Comparison of ENCODE assay signal across 31 cellular contexts in the genomic region with DNA sequence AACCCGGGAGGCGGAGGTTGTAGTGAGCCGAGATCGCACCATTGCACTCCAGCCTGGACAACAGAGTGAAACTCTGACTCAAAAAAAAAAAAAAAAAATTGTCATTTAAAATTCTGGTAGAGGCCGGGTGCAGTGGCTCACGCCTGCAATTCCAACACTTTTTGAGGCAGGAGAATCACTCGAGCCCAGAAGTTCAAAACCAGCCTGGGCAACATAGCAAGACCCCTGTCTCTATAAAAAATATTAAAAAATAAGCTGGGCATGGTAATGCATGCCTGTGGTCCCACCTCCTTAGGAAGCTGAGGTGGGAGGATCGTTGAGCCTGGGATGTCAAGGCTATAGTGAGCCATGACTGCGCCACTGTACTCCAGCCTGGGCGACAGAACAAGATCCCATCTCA. TPM values are rescaled to one million over a fixed set of nuclear protein-coding genes. Genes with fewer than 3 reads are reported as not detected.
"Had no signal": no experiment of that assay in that cellular context is flagged by ENCODE, and none has a peak within 500 bp of the region (broad histone marks: within the 10 kb centered on the region; RNA-seq: fewer than 3 reads in every experiment).

No MANE protein-coding gene starts in this region.

- ATAC-seq: activated naive CD4-positive, alpha-beta T cell treated with anti-CD3 and anti-CD28 coated beads, Interleukin-2, amount 50 U/mL, for 72 hours; activated T-cell treated with anti-CD3 and anti-CD28 coated beads, Interleukin-2, amount 50 U/mL, for 4 hours; activated T-helper 17 cell treated with anti-CD3 and anti-CD28 coated beads, Interleukin-2, amount 50 U/mL, for 72 hours; effector memory CD8-positive, alpha-beta T cell; foreskin keratinocyte; gastroesophageal sphincter; heart right ventricle had no signal

- H3K4me1 ChIP-seq: foreskin keratinocyte had no signal

- H3K4me3 ChIP-seq: ascending aorta, breast epithelium, cardiac muscle cell, coronary artery, esophagus muscularis mucosa, gastroesophageal sphincter, heart right ventricle had no signal

- DNase-seq: activated CD4-positive, alpha-beta memory T cell treated with anti-CD3 and anti-CD28 coated beads, Interleukin-2, amount 10 ng/mL, durations not matched to agents 7 days and 5 days; activated CD4-positive, alpha-beta T cell treated with anti-CD3 and anti-CD28 coated beads for 1 hour; activated CD4-positive, alpha-beta T cell treated with anti-CD3 and anti-CD28 coated beads for 4 hours; activated CD4-positive, alpha-beta T cell treated with anti-CD3 and anti-CD28 coated beads, Interleukin-2, amount 10 ng/mL, durations not matched to agents 7 days and 5 days; activated CD4-positive, alpha-beta T cell treated with anti-CD3 and anti-CD28 coated beads, Interleukin-2, amount 50 U/mL, for 4 hours; activated CD8-positive, alpha-beta memory T cell treated with anti-CD3 and anti-CD28 coated beads for 24 hours; activated effector memory CD4-positive, alpha-beta T cell treated with Interleukin-2 at 50 U/mL for 16 hours; activated gamma-delta T cell treated with Interleukin-2 at 50 U/mL for 16 hours; activated naive CD4-positive, alpha-beta T cell treated with Interleukin-2 at 50 U/mL for 16 hours; activated naive CD8-positive, alpha-beta T cell treated with anti-CD3 and anti-CD28 coated beads, Interleukin-2, amount 10 ng/mL, durations not matched to agents 7 days and 5 days; activated T-cell treated with anti-CD3 and anti-CD28 coated beads, Interleukin-2, amount 50 U/mL, for 4 hours; dermis blood vessel endothelial cell; effector CD4-positive, alpha-beta T cell; effector memory CD8-positive, alpha-beta T cell; erythroblast; foreskin keratinocyte; heart right ventricle; T-helper 2 cell had no signal

- H3K9me3 Mint-ChIP-seq: activated CD4-positive, alpha-beta memory T cell treated with anti-CD3 and anti-CD28 coated beads, Interleukin-2, amount 10 ng/mL, durations not matched to agents 7 days and 5 days; activated CD4-positive, alpha-beta T cell treated with anti-CD3 and anti-CD28 coated beads, Interleukin-2, amount 10 ng/mL, durations not matched to agents 7 days and 5 days; activated naive CD8-positive, alpha-beta T cell treated with anti-CD3 and anti-CD28 coated beads, Interleukin-2, amount 10 ng/mL, durations not matched to agents 7 days and 5 days; activated T-cell treated with anti-CD3 and anti-CD28 coated beads, Interleukin-2, amount 50 U/mL, for 4 hours; activated T-helper 17 cell treated with anti-CD3 and anti-CD28 coated beads, Interleukin-2, amount 50 U/mL, for 72 hours; brain; central memory CD8-positive, alpha-beta T cell; effector memory CD8-positive, alpha-beta T cell had no signal

- H3K27ac Mint-ChIP-seq: activated CD4-positive, alpha-beta memory T cell treated with anti-CD3 and anti-CD28 coated beads, Interleukin-2, amount 10 ng/mL, durations not matched to agents 7 days and 5 days; activated CD4-positive, alpha-beta T cell treated with anti-CD3 and anti-CD28 coated beads, Interleukin-2, amount 10 ng/mL, durations not matched to agents 7 days and 5 days; activated naive CD8-positive, alpha-beta T cell treated with anti-CD3 and anti-CD28 coated beads, Interleukin-2, amount 10 ng/mL, durations not matched to agents 7 days and 5 days; activated T-helper 17 cell treated with anti-CD3 and anti-CD28 coated beads, Interleukin-2, amount 50 U/mL, for 72 hours; brain; effector memory CD8-positive, alpha-beta T cell had no signal

- H3K36me3 ChIP-seq: breast epithelium had no signal

- H3K27me3 ChIP-seq: ascending aorta, breast epithelium, cardiac muscle cell, esophagus muscularis mucosa, foreskin keratinocyte, gastroesophageal sphincter, heart right ventricle had no signal

- H3K27me3 Mint-ChIP-seq: activated CD4-positive, alpha-beta memory T cell treated with anti-CD3 and anti-CD28 coated beads, Interleukin-2, amount 10 ng/mL, durations not matched to agents 7 days and 5 days; activated CD4-positive, alpha-beta T cell treated with anti-CD3 and anti-CD28 coated beads, Interleukin-2, amount 10 ng/mL, durations not matched to agents 7 days and 5 days; activated naive CD8-positive, alpha-beta T cell treated with anti-CD3 and anti-CD28 coated beads, Interleukin-2, amount 10 ng/mL, durations not matched to agents 7 days and 5 days; activated T-helper 17 cell treated with anti-CD3 and anti-CD28 coated beads, Interleukin-2, amount 50 U/mL, for 72 hours; brain; central memory CD8-positive, alpha-beta T cell; effector memory CD8-positive, alpha-beta T cell had no signal

- H3K27ac ChIP-seq: ascending aorta, breast epithelium, cardiac muscle cell, coronary artery, esophagus muscularis mucosa, foreskin keratinocyte, gastroesophageal sphincter, heart right ventricle had no signal

- H3K9me3 ChIP-seq: ascending aorta, breast epithelium, esophagus muscularis mucosa, gastroesophageal sphincter, heart right ventricle had no signal

- H3K4me3 Mint-ChIP-seq: activated CD4-positive, alpha-beta memory T cell treated with anti-CD3 and anti-CD28 coated beads, Interleukin-2, amount 10 ng/mL, durations not matched to agents 7 days and 5 days; activated CD4-positive, alpha-beta T cell treated with anti-CD3 and anti-CD28 coated beads, Interleukin-2, amount 10 ng/mL, durations not matched to agents 7 days and 5 days; activated naive CD8-positive, alpha-beta T cell treated with anti-CD3 and anti-CD28 coated beads, Interleukin-2, amount 10 ng/mL, durations not matched to agents 7 days and 5 days; activated T-cell treated with anti-CD3 and anti-CD28 coated beads, Interleukin-2, amount 50 U/mL, for 4 hours; activated T-helper 17 cell treated with anti-CD3 and anti-CD28 coated beads, Interleukin-2, amount 50 U/mL, for 72 hours; central memory CD8-positive, alpha-beta T cell; effector memory CD8-positive, alpha-beta T cell had no signal

RNA-seq across cellular contexts. Expression of a gene that starts 7.8 kb away (rescaled TPM):
- total RNA-seq: activated CD4-positive, alpha-beta T cell treated with anti-CD3 and anti-CD28 coated beads, Interleukin-2, amount 10 ng/mL, durations not matched to agents 7 days and 5 days; activated T-helper 17 cell treated with anti-CD3 and anti-CD28 coated beads, Interleukin-2, amount 50 U/mL, for 72 hours; ascending aorta; foreskin keratinocyte; glomerular endothelial cell; T-helper 1 cell treated with Interleukin-12 subunit alpha and Interleukin-12 subunit beta and Interleukin-4 antibody, amounts not matched to agents 30 ng/mL and 1 ng/mL, for 36 hours had no signal

RNA-seq across cellular contexts. Expression of a gene that starts 27.2 kb away (rescaled TPM):
- total RNA-seq: activated T-cell treated with anti-CD3 and anti-CD28 coated beads, Interleukin-2, amount 50 U/mL, for 4 hours; ascending aorta; cerebellum; dermis blood vessel endothelial cell; glomerular endothelial cell; T-helper 1 cell treated with Interleukin-12 subunit alpha and Interleukin-12 subunit beta and Interleukin-4 antibody, amounts not matched to agents 30 ng/mL and 1 ng/mL, for 36 hours had no signal
